ENCODE assay signal across 21 cellular contexts in genomic region chr5:179439181-179439990, GRCh38.
DNase-seq lines count a peak whose midpoint lies in the region; ATAC-seq and TF ChIP-seq lines count a peak whose summit lies in the region.
"Had no signal": no experiment of that assay in that cellular context is flagged by ENCODE, and none has a peak within 500 bp of the region (broad histone marks: within the 10 kb centered on the region; RNA-seq: fewer than 3 reads in every experiment).

No MANE protein-coding gene starts in this region.

- H3K4me3 ChIP-seq in colonic mucosa: no peak overlapping the region
- H3K4me3 ChIP-seq: GM12878 had no signal

- H3K36me3 Mint-ChIP-seq in glutamatergic neuron (ENCODE audit: unreplicated experiment): peaks cover 8% of the 10 kb centered on the region
- H3K36me3 Mint-ChIP-seq in stimulated activated effector memory CD8-positive, alpha-beta T cell treated with anti-CD3 and anti-CD28 coated beads, Interleukin-12 subunit alpha, Interleukin-12 subunit beta, amount 100 ng/mL, for 72 hours: no peaks in the 10 kb centered on the region
- H3K36me3 Mint-ChIP-seq: T-cell had no signal

- peaks cover 1% of the 10 kb centered on the region for H3K27me3 Mint-ChIP-seq in glutamatergic neuron (ENCODE audit: unreplicated experiment)

- peak; percentile 9 for ATAC-seq in stimulated activated effector memory CD8-positive, alpha-beta T cell treated with anti-CD3 and anti-CD28 coated beads, Interleukin-12 subunit alpha, Interleukin-12 subunit beta, amount 100 ng/mL, for 72 hours
- no peak for ATAC-seq in GM19351 (IDR thresholded peaks at IDR 0.05; ENCODE audit: unreplicated experiment)
- ATAC-seq: GM12878, HepG2, Right ventricle myocardium inferior, T-cell had no signal

- intact Hi-C loops in colonic mucosa (cut with DNase I): no loop called here

- H3K4me1 ChIP-seq in colonic mucosa: no peaks in the 10 kb centered on the region

- peak; percentile 7 for DNase-seq in NCI-H1092 (lab: John Stamatoyannopoulos, UW)
- peak; percentile 94 to 97 for DNase-seq in NCI-H524 (lab: John Stamatoyannopoulos, UW)
- DNase-seq in glutamatergic neuron: peak; percentile 38
- DNase-seq in stimulated activated effector memory CD8-positive, alpha-beta T cell treated with anti-CD3 and anti-CD28 coated beads, Interleukin-12 subunit alpha, Interleukin-12 subunit beta, amount 100 ng/mL, for 72 hours (ENCODE audit: low spot score in 2 of 2): no peak
- no peak for DNase-seq in ureter (ENCODE audit: low spot score)
- DNase-seq in colonic mucosa: no peak
- no peak for DNase-seq in SIG-M5 (lab: John Stamatoyannopoulos, UW)
- DNase-seq: ACHN, AML-193, COR-L47, DND-41, GOT3, NCI-H146, NCI-H2107, SK-N-SH, T-cell had no signal

- H3K4me1 Mint-ChIP-seq in glutamatergic neuron (ENCODE audit: low read depth, unreplicated experiment): peaks cover 5% of the 10 kb centered on the region
- no peaks in the 10 kb centered on the region for H3K4me1 Mint-ChIP-seq in stimulated activated effector memory CD8-positive, alpha-beta T cell treated with anti-CD3 and anti-CD28 coated beads, Interleukin-12 subunit alpha, Interleukin-12 subunit beta, amount 100 ng/mL, for 72 hours
- H3K4me1 Mint-ChIP-seq: T-cell had no signal

- H3K27ac ChIP-seq in colonic mucosa: no peak overlapping the region
- H3K27ac ChIP-seq: KMS-11 had no signal

- H3K9me3 ChIP-seq in colonic mucosa: no peaks in the 10 kb centered on the region
- H3K9me3 ChIP-seq: SK-N-SH had no signal

- peak overlapping the region; percentile 73 for H3K27ac Mint-ChIP-seq in glutamatergic neuron (ENCODE audit: unreplicated experiment)
- H3K27ac Mint-ChIP-seq in stimulated activated effector memory CD8-positive, alpha-beta T cell treated with anti-CD3 and anti-CD28 coated beads, Interleukin-12 subunit alpha, Interleukin-12 subunit beta, amount 100 ng/mL, for 72 hours: no peak overlapping the region
- H3K27ac Mint-ChIP-seq: T-cell had no signal

- H3K36me3 ChIP-seq in colonic mucosa: no peaks in the 10 kb centered on the region

- H3K27me3 ChIP-seq in colonic mucosa: no peaks in the 10 kb centered on the region

- no peak for TF ChIP-seq CTCF in glutamatergic neuron (IDR thresholded peaks at IDR 0.05; ENCODE audit: partially characterized antibody, unreplicated experiment)
- no peak for TF ChIP-seq CTCF in colonic mucosa (IDR thresholded peaks at IDR 0.05)

- peaks cover 7% of the 10 kb centered on the region for H3K9me3 Mint-ChIP-seq in glutamatergic neuron (ENCODE audit: unreplicated experiment)
- H3K9me3 Mint-ChIP-seq in stimulated activated effector memory CD8-positive, alpha-beta T cell treated with anti-CD3 and anti-CD28 coated beads, Interleukin-12 subunit alpha, Interleukin-12 subunit beta, amount 100 ng/mL, for 72 hours: no peaks in the 10 kb centered on the region

- no peak overlapping the region for H3K4me3 Mint-ChIP-seq in glutamatergic neuron (ENCODE audit: unreplicated experiment)
- H3K4me3 Mint-ChIP-seq in stimulated activated effector memory CD8-positive, alpha-beta T cell treated with anti-CD3 and anti-CD28 coated beads, Interleukin-12 subunit alpha, Interleukin-12 subunit beta, amount 100 ng/mL, for 72 hours: no peak overlapping the region
- H3K4me3 Mint-ChIP-seq: T-cell had no signal

- H3K9ac ChIP-seq in colonic mucosa (ENCODE audit: low read depth in 2 of 2, low read length in 2 of 2): no peak overlapping the region
- H3K9ac ChIP-seq: KMS-11, SK-N-SH had no signal

Comparison
In these comparisons a context has a peak if more than half of its experiments do, and no peak if none do; other contexts are left out.
1. DNase-seq: peak in NCI-H1092 (single experiment), NCI-H524 (2 of 2) and glutamatergic neuron (single experiment); none in stimulated activated effector memory CD8-positive, alpha-beta T cell treated with anti-CD3 and anti-CD28 coated beads, Interleukin-12 subunit alpha, Interleukin-12 subunit beta, amount 100 ng/mL, for 72 hours (0 of 2), ureter (single experiment), colonic mucosa (single experiment) and SIG-M5 (single experiment).